In the genomic region with DNA sequence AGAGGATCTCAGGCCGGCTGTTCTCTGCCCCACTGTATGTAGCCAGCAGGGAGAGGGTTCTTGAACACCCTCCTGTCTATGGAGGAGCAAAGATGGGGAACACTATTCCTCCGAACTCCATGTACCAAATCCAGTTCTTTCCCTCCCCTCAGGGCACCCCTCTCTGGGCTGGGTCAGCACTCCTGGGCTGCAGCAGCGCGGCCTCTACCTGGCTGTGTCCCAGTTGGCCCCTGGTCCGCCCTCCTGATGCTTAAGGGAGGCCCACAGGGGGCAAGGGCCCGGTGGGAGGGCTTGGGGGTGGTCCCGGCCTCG, we compare ENCODE assay signal across 1 cellular context.
TF ChIP-seq lines count a peak whose summit lies in the region.

No MANE protein-coding gene starts in this region.

TF ChIP-seq in SK-N-SH treated with all-trans-retinoic acid at 6 μM for 48 hours, 23 proteins besides CTCF, POLR2A, EP300 and RAD21 (continued from another document):
- TF ChIP-seq, protein P1, sequence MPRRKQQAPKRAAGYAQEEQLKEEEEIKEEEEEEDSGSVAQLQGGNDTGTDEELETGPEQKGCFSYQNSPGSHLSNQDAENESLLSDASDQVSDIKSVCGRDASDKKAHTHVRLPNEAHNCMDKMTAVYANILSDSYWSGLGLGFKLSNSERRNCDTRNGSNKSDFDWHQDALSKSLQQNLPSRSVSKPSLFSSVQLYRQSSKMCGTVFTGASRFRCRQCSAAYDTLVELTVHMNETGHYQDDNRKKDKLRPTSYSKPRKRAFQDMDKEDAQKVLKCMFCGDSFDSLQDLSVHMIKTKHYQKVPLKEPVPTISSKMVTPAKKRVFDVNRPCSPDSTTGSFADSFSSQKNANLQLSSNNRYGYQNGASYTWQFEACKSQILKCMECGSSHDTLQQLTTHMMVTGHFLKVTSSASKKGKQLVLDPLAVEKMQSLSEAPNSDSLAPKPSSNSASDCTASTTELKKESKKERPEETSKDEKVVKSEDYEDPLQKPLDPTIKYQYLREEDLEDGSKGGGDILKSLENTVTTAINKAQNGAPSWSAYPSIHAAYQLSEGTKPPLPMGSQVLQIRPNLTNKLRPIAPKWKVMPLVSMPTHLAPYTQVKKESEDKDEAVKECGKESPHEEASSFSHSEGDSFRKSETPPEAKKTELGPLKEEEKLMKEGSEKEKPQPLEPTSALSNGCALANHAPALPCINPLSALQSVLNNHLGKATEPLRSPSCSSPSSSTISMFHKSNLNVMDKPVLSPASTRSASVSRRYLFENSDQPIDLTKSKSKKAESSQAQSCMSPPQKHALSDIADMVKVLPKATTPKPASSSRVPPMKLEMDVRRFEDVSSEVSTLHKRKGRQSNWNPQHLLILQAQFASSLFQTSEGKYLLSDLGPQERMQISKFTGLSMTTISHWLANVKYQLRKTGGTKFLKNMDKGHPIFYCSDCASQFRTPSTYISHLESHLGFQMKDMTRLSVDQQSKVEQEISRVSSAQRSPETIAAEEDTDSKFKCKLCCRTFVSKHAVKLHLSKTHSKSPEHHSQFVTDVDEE (CRISPR knock-in tag; IDR thresholded peaks at IDR 0.05), result no peak
- TF ChIP-seq SNAI2 (CRISPR knock-in tag; IDR thresholded peaks at IDR 0.05), result no peak
TF ChIP-seq in SK-N-SH treated with all-trans-retinoic acid at 6 μM for 48 hours: peak in this region for 0.
